ENCODE assay signal across 17 cellular contexts in genomic region chr18:59455728-59456276, GRCh38.
DNase-seq lines count a peak whose midpoint lies in the region; ATAC-seq and TF ChIP-seq lines count a peak whose summit lies in the region.
"Had no signal": no experiment of that assay in that cellular context is flagged by ENCODE, and none has a peak within 500 bp of the region (broad histone marks: within the 10 kb centered on the region; RNA-seq: fewer than 3 reads in every experiment).

No MANE protein-coding gene starts in this region.

- H3K36me3 Mint-ChIP-seq in activated CD4-positive, alpha-beta T cell treated with anti-CD3 and anti-CD28 coated beads for 36 hours (ENCODE audit: low read depth) = no peaks in the 10 kb centered on the region

- H3K36me3 ChIP-seq in DND-41 (ENCODE audit: insufficient read depth, low read length) (no peaks in the 10 kb centered on the region), H7 (replicated peaks; ENCODE audit: control insufficient read depth, insufficient read depth, low read length) (no peaks in the 10 kb centered on the region)
- H3K36me3 ChIP-seq: BLaER1, esophagus squamous epithelium, SJSA1 had no signal

- H3K4me3 ChIP-seq in DND-41 (ENCODE audit: low read depth in 1 of 2, low read length in 2 of 2) (no peak overlapping the region), H7 (ENCODE audit: insufficient read depth, low read depth, low read length) (no peak overlapping the region)
- H3K4me3 ChIP-seq: BLaER1, esophagus squamous epithelium, SJSA1 had no signal

- no peak overlapping the region for H3K4me3 Mint-ChIP-seq in activated CD4-positive, alpha-beta T cell treated with anti-CD3 and anti-CD28 coated beads for 36 hours
- H3K4me3 Mint-ChIP-seq: activated naive CD4-positive, alpha-beta T cell treated with anti-CD3 and anti-CD28 coated beads for 36 hours; T-helper 17 cell had no signal

- no peak overlapping the region for H3K4me2 ChIP-seq in DND-41 (ENCODE audit: insufficient read depth, low read length)
- H3K4me2 ChIP-seq: BLaER1 had no signal

- H3K4me1 Mint-ChIP-seq in activated CD4-positive, alpha-beta T cell treated with anti-CD3 and anti-CD28 coated beads for 36 hours = no peaks in the 10 kb centered on the region
- H3K4me1 Mint-ChIP-seq: T-helper 17 cell had no signal

- no peaks in the 10 kb centered on the region for H3K9me3 ChIP-seq in DND-41 (ENCODE audit: insufficient read depth, low read length, severe bottlenecking)
- H3K9me3 ChIP-seq: BLaER1, esophagus squamous epithelium, SJSA1 had no signal

- H2AFZ ChIP-seq in DND-41 (ENCODE audit: low read depth, low read length) = no peak overlapping the region

- intact Hi-C loops in activated CD4-positive, alpha-beta T cell treated with anti-CD3 and anti-CD28 coated beads for 36 hours (cut with DNase I, micrococcal nuclease) = loop anchor here in 1 of 2 experiments (5.0 kb wide), 1 partner anchor 366 kb away; no protein-coding TSS in a partner anchor

- POLR2A ChIA-PET in activated CD4-positive, alpha-beta T cell treated with anti-CD3 and anti-CD28 coated beads for 36 hours (lab: Charles Lee) = no interaction called here

- no peaks in the 10 kb centered on the region for H4K20me1 ChIP-seq in DND-41 (ENCODE audit: insufficient read depth, low read length)
- H4K20me1 ChIP-seq: BLaER1 had no signal

- CTCF ChIA-PET in activated CD4-positive, alpha-beta T cell treated with anti-CD3 and anti-CD28 coated beads for 36 hours (lab: Charles Lee) = interaction anchor here (0.7 kb wide), 1 partner anchor 497 kb away, joined by 3 read pairs; no protein-coding TSS in a partner anchor

- no peaks in the 10 kb centered on the region for H3K79me2 ChIP-seq in DND-41 (ENCODE audit: insufficient read depth, low read length)

- H3K27me3 ChIP-seq in DND-41 (ENCODE audit: insufficient read depth, low read length, poor library complexity) (peaks cover 3% of the 10 kb centered on the region), H7 (ENCODE audit: control insufficient read depth, insufficient read depth, low read length) (no peaks in the 10 kb centered on the region)
- H3K27me3 ChIP-seq: BLaER1, SJSA1 had no signal

- no peak for TF ChIP-seq CTCF in DND-41 (IDR thresholded peaks at IDR 0.05; ENCODE audit: borderline replicate concordance, extremely low read depth, low read length, poor library complexity, severe bottlenecking)

- no peak overlapping the region for H3K9ac ChIP-seq in DND-41 (ENCODE audit: low read depth, low read length)
- H3K9ac ChIP-seq: BLaER1 had no signal

- DNase-seq in NCI-H1092 treated with DMSO at 0.1 percent for 48 hours (lab: John Stamatoyannopoulos, UW) = peak; percentile 32
- DNase-seq in NCI-H1092 (lab: John Stamatoyannopoulos, UW) = no peak
- peak; percentile 10 for DNase-seq in DND-41
- DNase-seq in NCI-H510A (lab: John Stamatoyannopoulos, UW) = peak; percentile 45
- peak; percentile 15 for DNase-seq in iris pigment epithelial cell (ENCODE audit: low read depth)
- DNase-seq in activated CD4-positive, alpha-beta T cell treated with anti-CD3 and anti-CD28 coated beads for 36 hours = no peak
- no peak for DNase-seq in H7
- DNase-seq: activated CD4-positive, alpha-beta T cell treated with anti-CD3 and anti-CD28 coated beads, Interleukin-2, amount 50 U/mL, for 48 hours; activated naive CD4-positive, alpha-beta T cell treated with anti-CD3 and anti-CD28 coated beads for 36 hours; cerebellar nuclear complex; effector memory CD4-positive, alpha-beta T cell; esophagus squamous epithelium; T-helper 17 cell had no signal

- H3K27me3 Mint-ChIP-seq in activated CD4-positive, alpha-beta T cell treated with anti-CD3 and anti-CD28 coated beads for 36 hours = peaks cover 10% of the 10 kb centered on the region

- no peak overlapping the region for H3K27ac Mint-ChIP-seq in activated CD4-positive, alpha-beta T cell treated with anti-CD3 and anti-CD28 coated beads for 36 hours
- H3K27ac Mint-ChIP-seq: activated naive CD4-positive, alpha-beta T cell treated with anti-CD3 and anti-CD28 coated beads for 36 hours; T-helper 17 cell had no signal

- ATAC-seq in DND-41 (ENCODE audit: insufficient read depth, low read depth) (peak; percentile 24; the same call in 1 of the 3 replicates), HG03045 (IDR thresholded peaks at IDR 0.05; ENCODE audit: unreplicated experiment) (no peak)
- ATAC-seq in activated CD4-positive, alpha-beta T cell treated with anti-CD3 and anti-CD28 coated beads for 36 hours = no peak
- ATAC-seq: T-helper 17 cell had no signal

- H3K4me1 ChIP-seq in DND-41 (ENCODE audit: insufficient read depth, low read length) = no peaks in the 10 kb centered on the region
- H3K4me1 ChIP-seq: BLaER1 had no signal

- H3K27ac ChIP-seq in DND-41 (ENCODE audit: low read length) = no peak overlapping the region
- H3K27ac ChIP-seq: BLaER1, esophagus squamous epithelium, SJSA1, VCaP had no signal

- no peaks in the 10 kb centered on the region for H3K9me3 Mint-ChIP-seq in activated CD4-positive, alpha-beta T cell treated with anti-CD3 and anti-CD28 coated beads for 36 hours (ENCODE audit: low read depth)
- H3K9me3 Mint-ChIP-seq: activated naive CD4-positive, alpha-beta T cell treated with anti-CD3 and anti-CD28 coated beads for 36 hours had no signal

Comparison
In these comparisons a context has a peak if more than half of its experiments do, and no peak if none do; other contexts are left out.
1. DNase-seq: peak in NCI-H1092 treated with DMSO at 0.1 percent for 48 hours (single experiment), DND-41 (single experiment), NCI-H510A (single experiment) and iris pigment epithelial cell (single experiment); none in NCI-H1092 (single experiment), activated CD4-positive, alpha-beta T cell treated with anti-CD3 and anti-CD28 coated beads for 36 hours (single experiment) and H7 (single experiment).